In genomic region chrX:11887175-11887574, GRCh38 we compare ENCODE assay signal across 19 cellular contexts.
"Had no signal": no experiment of that assay in that cellular context is flagged by ENCODE, and none has a peak within 500 bp of the region (broad histone marks: within the 10 kb centered on the region; RNA-seq: fewer than 3 reads in every experiment).

No MANE protein-coding gene starts in this region.

- H3K4me1 Mint-ChIP-seq: central memory CD8-positive, alpha-beta T cell had no signal

- H3K9me3 Mint-ChIP-seq: activated CD8-positive, alpha-beta T cell treated with anti-CD3 and anti-CD28 coated beads for 36 hours; activated naive CD4-positive, alpha-beta T cell treated with anti-CD3 and anti-CD28 coated beads, Interleukin-2, amount 50 U/mL, for 72 hours; central memory CD8-positive, alpha-beta T cell; type B pancreatic cell; WTC11 had no signal

- FAIRE-seq: TTC549 had no signal

- H3K27ac Mint-ChIP-seq: activated CD8-positive, alpha-beta T cell treated with anti-CD3 and anti-CD28 coated beads for 36 hours; activated naive CD4-positive, alpha-beta T cell treated with anti-CD3 and anti-CD28 coated beads, Interleukin-2, amount 50 U/mL, for 72 hours; naive thymus-derived CD4-positive, alpha-beta T cell; type B pancreatic cell; WTC11 had no signal

- H3K9me3 ChIP-seq: lower lobe of right lung, pancreas, suprapubic skin had no signal

- H3K36me3 ChIP-seq: heart left ventricle, lower lobe of right lung, pancreas, suprapubic skin had no signal

- DNase-seq: activated CD4-positive, alpha-beta T cell treated with anti-CD3 and anti-CD28 coated beads for 48 hours; activated CD8-positive, alpha-beta T cell treated with anti-CD3 and anti-CD28 coated beads for 36 hours; activated effector memory CD4-positive, alpha-beta T cell treated with anti-CD3 and anti-CD28 coated beads, Interleukin-2, amount 50 U/mL, for 16 hours; activated T-cell treated with anti-CD3 and anti-CD28 coated beads, Interleukin-2, amount 50 U/mL, for 48 hours; heart left ventricle; left cardiac atrium; lower lobe of right lung; naive thymus-derived CD4-positive, alpha-beta T cell; pancreas; stimulated activated CD4-positive, alpha-beta T cell treated with anti-CD3 and anti-CD28 coated beads, Interleukin-4, amount 100 ng/mL, for 24 hours; stimulated activated naive CD4-positive, alpha-beta T cell treated with Interleukin-2 at 50 U/mL for 16 hours; SW 1271 had no signal

- H3K4me3 ChIP-seq: coronary artery, heart left ventricle, lower lobe of right lung, pancreas, suprapubic skin had no signal

- H3K4me1 ChIP-seq: heart left ventricle, lower lobe of right lung, pancreas, suprapubic skin had no signal

- H3K27me3 ChIP-seq: heart left ventricle, suprapubic skin had no signal

- H3K4me3 Mint-ChIP-seq: activated CD8-positive, alpha-beta T cell treated with anti-CD3 and anti-CD28 coated beads for 36 hours; central memory CD8-positive, alpha-beta T cell; naive thymus-derived CD4-positive, alpha-beta T cell; type B pancreatic cell; WTC11 had no signal

- H3K27ac ChIP-seq: coronary artery, heart left ventricle, lower lobe of right lung, pancreas, suprapubic skin had no signal

- H3K36me3 Mint-ChIP-seq: activated naive CD4-positive, alpha-beta T cell treated with anti-CD3 and anti-CD28 coated beads, Interleukin-2, amount 50 U/mL, for 72 hours; naive thymus-derived CD4-positive, alpha-beta T cell; type B pancreatic cell; WTC11 had no signal

- ATAC-seq: activated CD8-positive, alpha-beta T cell treated with anti-CD3 and anti-CD28 coated beads for 36 hours; activated naive CD4-positive, alpha-beta T cell treated with anti-CD3 and anti-CD28 coated beads, Interleukin-2, amount 50 U/mL, for 72 hours; heart left ventricle; left cardiac atrium; lower lobe of right lung; naive thymus-derived CD4-positive, alpha-beta T cell; pancreas; WTC11 had no signal

- H3K27me3 Mint-ChIP-seq: activated CD8-positive, alpha-beta T cell treated with anti-CD3 and anti-CD28 coated beads for 36 hours; type B pancreatic cell had no signal
